Comparison of ENCODE assay signal across 1 cellular context in the genomic region with DNA sequence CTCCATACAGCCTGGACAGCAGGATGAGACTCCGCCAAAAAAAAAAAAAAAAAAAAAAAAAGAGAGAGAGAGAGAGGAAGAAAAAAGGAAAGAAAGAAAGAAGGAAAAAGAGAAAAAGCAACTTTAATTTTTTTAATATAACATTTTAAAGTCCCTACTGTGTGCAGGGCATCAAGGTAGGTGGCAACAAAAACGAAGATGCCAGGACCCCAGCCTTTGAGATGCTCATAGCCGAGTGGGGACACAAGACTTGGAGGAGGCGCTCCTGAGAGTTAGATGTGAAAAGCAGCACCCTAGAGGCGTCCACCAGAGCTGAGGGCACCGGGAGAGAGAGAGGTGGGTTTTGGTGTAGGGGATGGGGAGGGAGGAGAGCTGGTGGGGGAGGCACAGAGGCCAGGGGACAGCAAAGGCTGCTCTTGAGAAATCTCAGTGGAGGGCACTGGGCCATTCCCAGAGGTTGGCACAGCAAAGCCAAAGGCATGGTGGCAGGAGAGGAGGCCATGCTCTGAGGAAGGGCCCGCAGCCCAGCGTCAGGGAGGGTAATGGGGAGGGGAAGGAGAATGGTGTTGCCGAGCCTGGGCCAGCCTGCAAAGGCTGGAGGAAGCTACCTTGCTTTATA.
TF ChIP-seq lines count a peak whose summit lies in the region.

No MANE protein-coding gene starts in this region.

TF ChIP-seq in liver, 16 proteins besides CTCF, POLR2A, EP300 and RAD21 (continued from another document):
- TF ChIP-seq, protein P1, sequence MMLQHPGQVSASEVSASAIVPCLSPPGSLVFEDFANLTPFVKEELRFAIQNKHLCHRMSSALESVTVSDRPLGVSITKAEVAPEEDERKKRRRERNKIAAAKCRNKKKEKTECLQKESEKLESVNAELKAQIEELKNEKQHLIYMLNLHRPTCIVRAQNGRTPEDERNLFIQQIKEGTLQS (IDR thresholded peaks at IDR 0.05): no peak
- TF ChIP-seq SP1 (IDR thresholded peaks at IDR 0.05): no peak
- no peak for TF ChIP-seq EGR1 (IDR thresholded peaks at IDR 0.05; ENCODE audit: low read depth in 2 of 2)
- TF ChIP-seq HNF4G (IDR thresholded peaks at IDR 0.05): no peak
- TF ChIP-seq FOXA1 (IDR thresholded peaks at IDR 0.05): no peak
- TF ChIP-seq, protein P2, sequence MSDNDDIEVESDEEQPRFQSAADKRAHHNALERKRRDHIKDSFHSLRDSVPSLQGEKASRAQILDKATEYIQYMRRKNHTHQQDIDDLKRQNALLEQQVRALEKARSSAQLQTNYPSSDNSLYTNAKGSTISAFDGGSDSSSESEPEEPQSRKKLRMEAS (IDR thresholded peaks at IDR 0.05): no peak
- no peak for TF ChIP-seq GABPA (IDR thresholded peaks at IDR 0.05 in 1 of 2, conservative IDR thresholded peaks at IDR 0.05 in 1 of 2)
